2 cellular contexts compared by ENCODE assay signal in genomic region chrX:15301924-15302323, GRCh38.
TF ChIP-seq lines count a peak whose summit lies in the region.

No MANE protein-coding gene starts in this region.

TF ChIP-seq in HepG2, 621 proteins besides CTCF, POLR2A, EP300 and RAD21:
- no peak for TF ChIP-seq ZNF577 (CRISPR knock-in tag; IDR thresholded peaks at IDR 0.05; ENCODE audit: borderline replicate concordance, low read depth)
- no peak for TF ChIP-seq ZNF547 (CRISPR knock-in tag; IDR thresholded peaks at IDR 0.05)
- no peak for TF ChIP-seq ZNF629 (CRISPR knock-in tag; conservative IDR thresholded peaks at IDR 0.05)
- no peak for TF ChIP-seq NCOA2 (CRISPR knock-in tag; IDR thresholded peaks at IDR 0.05)
- no peak for TF ChIP-seq ZNF703 (CRISPR knock-in tag; IDR thresholded peaks at IDR 0.05; ENCODE audit: borderline replicate concordance)
- TF ChIP-seq HNF4G (IDR thresholded peaks at IDR 0.05; ENCODE audit: borderline replicate concordance, low read depth, low read length) = no peak
- TF ChIP-seq HNF4G (CRISPR knock-in tag; IDR thresholded peaks at IDR 0.05; ENCODE audit: borderline replicate concordance, low read depth) = no peak
- no peak for TF ChIP-seq ZSCAN31 (CRISPR knock-in tag; IDR thresholded peaks at IDR 0.05; ENCODE audit: low read depth)
- TF ChIP-seq EED (CRISPR knock-in tag; IDR thresholded peaks at IDR 0.05) = no peak
- TF ChIP-seq ZNF383 (CRISPR knock-in tag; IDR thresholded peaks at IDR 0.05; ENCODE audit: borderline replicate concordance) = no peak
- no peak for TF ChIP-seq CREB1 (IDR thresholded peaks at IDR 0.05)
- TF ChIP-seq CREB1 (CRISPR knock-in tag; IDR thresholded peaks at IDR 0.05) = no peak
- no peak for TF ChIP-seq POLR2G (IDR thresholded peaks at IDR 0.05; ENCODE audit: low read depth, low read length)
- TF ChIP-seq, protein P1, sequence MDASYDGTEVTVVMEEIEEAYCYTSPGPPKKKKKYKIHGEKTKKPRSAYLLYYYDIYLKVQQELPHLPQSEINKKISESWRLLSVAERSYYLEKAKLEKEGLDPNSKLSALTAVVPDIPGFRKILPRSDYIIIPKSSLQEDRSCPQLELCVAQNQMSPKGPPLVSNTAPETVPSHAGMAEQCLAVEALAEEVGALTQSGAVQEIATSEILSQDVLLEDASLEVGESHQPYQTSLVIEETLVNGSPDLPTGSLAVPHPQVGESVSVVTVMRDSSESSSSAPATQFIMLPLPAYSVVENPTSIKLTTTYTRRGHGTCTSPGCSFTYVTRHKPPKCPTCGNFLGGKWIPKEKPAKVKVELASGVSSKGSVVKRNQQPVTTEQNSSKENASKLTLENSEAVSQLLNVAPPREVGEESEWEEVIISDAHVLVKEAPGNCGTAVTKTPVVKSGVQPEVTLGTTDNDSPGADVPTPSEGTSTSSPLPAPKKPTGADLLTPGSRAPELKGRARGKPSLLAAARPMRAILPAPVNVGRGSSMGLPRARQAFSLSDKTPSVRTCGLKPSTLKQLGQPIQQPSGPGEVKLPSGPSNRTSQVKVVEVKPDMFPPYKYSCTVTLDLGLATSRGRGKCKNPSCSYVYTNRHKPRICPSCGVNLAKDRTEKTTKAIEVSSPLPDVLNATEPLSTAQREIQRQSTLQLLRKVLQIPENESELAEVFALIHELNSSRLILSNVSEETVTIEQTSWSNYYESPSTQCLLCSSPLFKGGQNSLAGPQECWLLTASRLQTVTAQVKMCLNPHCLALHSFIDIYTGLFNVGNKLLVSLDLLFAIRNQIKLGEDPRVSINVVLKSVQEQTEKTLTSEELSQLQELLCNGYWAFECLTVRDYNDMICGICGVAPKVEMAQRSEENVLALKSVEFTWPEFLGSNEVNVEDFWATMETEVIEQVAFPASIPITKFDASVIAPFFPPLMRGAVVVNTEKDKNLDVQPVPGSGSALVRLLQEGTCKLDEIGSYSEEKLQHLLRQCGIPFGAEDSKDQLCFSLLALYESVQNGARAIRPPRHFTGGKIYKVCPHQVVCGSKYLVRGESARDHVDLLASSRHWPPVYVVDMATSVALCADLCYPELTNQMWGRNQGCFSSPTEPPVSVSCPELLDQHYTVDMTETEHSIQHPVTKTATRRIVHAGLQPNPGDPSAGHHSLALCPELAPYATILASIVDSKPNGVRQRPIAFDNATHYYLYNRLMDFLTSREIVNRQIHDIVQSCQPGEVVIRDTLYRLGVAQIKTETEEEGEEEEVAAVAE (CRISPR knock-in tag; IDR thresholded peaks at IDR 0.05; ENCODE audit: borderline replicate concordance) = no peak
- no peak for TF ChIP-seq TARDBP (CRISPR knock-in tag; IDR thresholded peaks at IDR 0.05)
- TF ChIP-seq, protein P2, sequence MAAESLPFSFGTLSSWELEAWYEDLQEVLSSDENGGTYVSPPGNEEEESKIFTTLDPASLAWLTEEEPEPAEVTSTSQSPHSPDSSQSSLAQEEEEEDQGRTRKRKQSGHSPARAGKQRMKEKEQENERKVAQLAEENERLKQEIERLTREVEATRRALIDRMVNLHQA (CRISPR knock-in tag; IDR thresholded peaks at IDR 0.05) = no peak
- TF ChIP-seq KMT2B (CRISPR knock-in tag; IDR thresholded peaks at IDR 0.05) = no peak
- no peak for TF ChIP-seq ZNF850 (CRISPR knock-in tag; conservative IDR thresholded peaks at IDR 0.05)
- no peak for TF ChIP-seq NR1H2 (CRISPR knock-in tag; IDR thresholded peaks at IDR 0.05; ENCODE audit: borderline replicate concordance, low read depth)
- no peak for TF ChIP-seq ZNF652 (CRISPR knock-in tag; IDR thresholded peaks at IDR 0.05; ENCODE audit: borderline replicate concordance, low read depth)
- no peak for TF ChIP-seq ZNF136 (CRISPR knock-in tag; IDR thresholded peaks at IDR 0.05; ENCODE audit: low read depth)
- no peak for TF ChIP-seq ARID4A (CRISPR knock-in tag; IDR thresholded peaks at IDR 0.05; ENCODE audit: borderline replicate concordance)

TF ChIP-seq in GM23338, 12 proteins besides CTCF, POLR2A, EP300 and RAD21:
- TF ChIP-seq STAT1 (IDR thresholded peaks at IDR 0.05; ENCODE audit: unreplicated experiment) (no peak), POLR2AphosphoS5 (IDR thresholded peaks at IDR 0.05; ENCODE audit: low read depth) (no peak)
